15 cellular contexts compared by ENCODE assay signal in the genomic region with DNA sequence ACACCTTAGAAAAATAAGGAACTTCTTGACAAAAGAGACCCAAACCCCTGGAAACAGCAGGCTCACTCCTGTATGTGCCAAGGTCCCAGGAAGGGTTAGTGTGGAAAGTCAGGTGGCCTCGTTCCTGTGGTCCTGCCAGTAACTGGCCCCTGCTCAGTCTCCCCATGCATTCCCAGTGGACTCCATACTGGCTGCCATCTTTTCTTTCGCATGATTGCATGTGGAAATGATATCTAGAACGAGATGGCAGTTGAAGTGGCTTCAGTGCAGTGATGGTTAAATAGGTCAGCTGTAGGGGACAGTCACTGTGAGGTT. TPM values are rescaled to one million over a fixed set of nuclear protein-coding genes. Genes with fewer than 3 reads are reported as not detected.
DNase-seq lines count a peak whose midpoint lies in the region; ATAC-seq and TF ChIP-seq lines count a peak whose summit lies in the region.
"Had no signal": no experiment of that assay in that cellular context is flagged by ENCODE, and none has a peak within 500 bp of the region (broad histone marks: within the 10 kb centered on the region; RNA-seq: fewer than 3 reads in every experiment).

No MANE protein-coding gene starts in this region.

- H3K36me3 ChIP-seq in BLaER1, result no peaks in the 10 kb centered on the region
- no peaks in the 10 kb centered on the region for H3K36me3 ChIP-seq in HEK293 (ENCODE audit: control insufficient read depth in 2 of 2, insufficient read depth in 1 of 2, low read length in 2 of 2)
- no peaks in the 10 kb centered on the region for H3K36me3 ChIP-seq in left lung
- H3K36me3 ChIP-seq in tibial artery, result no peaks in the 10 kb centered on the region

- intact Hi-C loops in left lung (cut with DNase I), result no loop called here
- intact Hi-C loops in tibial artery (cut with DNase I; ENCODE audit: low total_unique reads), result no loop called here

- H3K4me2 ChIP-seq in BLaER1, result peak overlapping the region; percentile 1; the same call in 1 of the 2 replicates
- H3K4me2 ChIP-seq: KMS-11 had no signal

- H3K9me3 ChIP-seq in BLaER1 (peaks cover 6% of the 10 kb centered on the region; the same call in 1 of the 2 replicates), HEK293 (ENCODE audit: control insufficient read depth, insufficient read depth, low read depth, low read length) (no peaks in the 10 kb centered on the region), left lung (no peaks in the 10 kb centered on the region), tibial artery (no peaks in the 10 kb centered on the region)

- CTCF ChIA-PET in HEK293 (lab: Yijun Ruan, JAX), result interaction anchor here (0.7 to 1.3 kb wide), 4 partner anchors 14 to 82 kb away, joined by 3 to 4 read pairs (median 3); no protein-coding TSS in a partner anchor

- no peaks in the 10 kb centered on the region for H4K20me1 ChIP-seq in BLaER1

- no peak overlapping the region for H3K27ac ChIP-seq in BLaER1
- H3K27ac ChIP-seq in HEK293 (ENCODE audit: extremely low read depth, low read depth, low read length), result no peak overlapping the region
- no peak overlapping the region for H3K27ac ChIP-seq in left lung
- H3K27ac ChIP-seq in tibial artery, result no peak overlapping the region
- H3K27ac ChIP-seq: BLaER1 treated with 17β-estradiol and CSF1 and Interleukin-3, amounts not matched to agents 10 nM and 100 nM; KMS-11 had no signal

- TF ChIP-seq CTCF in HEK293 (tag by site-specific recombination; IDR thresholded peaks at IDR 0.05) (no peak), left lung (IDR thresholded peaks at IDR 0.05) (no peak), tibial artery (IDR thresholded peaks at IDR 0.05) (no peak)

- DNase-seq in 8988T (peak; percentile 29), germinal center (ENCODE audit: low spot score) (peak; percentile 1), MV-4-11 (lab: John Stamatoyannopoulos, UW) (no peak), left lung (no peak), tibial artery (no peak)
- DNase-seq: AML-193; CD4-positive, CD25-positive, alpha-beta regulatory T cell; DMS 273 treated with DMSO at 0.1 percent for 48 hours; HCEC 1CT had no signal

- ATAC-seq in GM18870 (IDR thresholded peaks at IDR 0.05; ENCODE audit: unreplicated experiment) (no peak), left lung (no peak)
- ATAC-seq: GM12878 had no signal

- POLR2A ChIA-PET in HEK293 (lab: Yijun Ruan, JAX), result no interaction called here

- H3K4me3 ChIP-seq in BLaER1, result no peak overlapping the region
- no peak overlapping the region for H3K4me3 ChIP-seq in HEK293 (ENCODE audit: low read depth, low read length)
- H3K4me3 ChIP-seq in left lung, result no peak overlapping the region
- no peak overlapping the region for H3K4me3 ChIP-seq in tibial artery
- H3K4me3 ChIP-seq: BLaER1 treated with 17β-estradiol and CSF1 and Interleukin-3, amounts not matched to agents 10 nM and 100 nM; GM12878 had no signal

- peaks cover 51% of the 10 kb centered on the region for H3K4me1 ChIP-seq in BLaER1
- no peaks in the 10 kb centered on the region for H3K4me1 ChIP-seq in HEK293 (ENCODE audit: control insufficient read depth, insufficient read depth, low read length)
- no peaks in the 10 kb centered on the region for H3K4me1 ChIP-seq in left lung
- H3K4me1 ChIP-seq in tibial artery, result no peaks in the 10 kb centered on the region

- H3K9ac ChIP-seq in BLaER1, result no peak overlapping the region
- H3K9ac ChIP-seq: BLaER1 treated with 17β-estradiol and CSF1 and Interleukin-3, amounts not matched to agents 10 nM and 100 nM; KMS-11 had no signal

- H3K27me3 ChIP-seq in BLaER1 (no peaks in the 10 kb centered on the region), left lung (no peaks in the 10 kb centered on the region), tibial artery (peaks cover 0 to 8% of the 10 kb centered on the region in 2 donors)

TF ChIP-seq in HEK293, 187 proteins besides CTCF, POLR2A, EP300 and RAD21:
- TF ChIP-seq GLIS1 (tag by site-specific recombination; IDR thresholded peaks at IDR 0.05), result no peak
- peak; percentile 34; the same call in 1 of the 2 replicates for TF ChIP-seq ZNF596 (tag by site-specific recombination; IDR thresholded peaks at IDR 0.05)

RNA-seq across cellular contexts. Expression of a gene that starts 30.4 kb away (rescaled TPM):
- total RNA-seq in left lung, result 1 to 10 TPM in 1 of 2 donors, under 1 TPM in 1; 0.32 to 5.5 TPM

Comparison
In these comparisons a context has a peak if more than half of its experiments do, and no peak if none do; other contexts are left out.
1. DNase-seq: peak in 8988T (single experiment) and germinal center (single experiment); none in MV-4-11 (single experiment), left lung (0 of 2) and tibial artery (0 of 2).